In the genomic region with DNA sequence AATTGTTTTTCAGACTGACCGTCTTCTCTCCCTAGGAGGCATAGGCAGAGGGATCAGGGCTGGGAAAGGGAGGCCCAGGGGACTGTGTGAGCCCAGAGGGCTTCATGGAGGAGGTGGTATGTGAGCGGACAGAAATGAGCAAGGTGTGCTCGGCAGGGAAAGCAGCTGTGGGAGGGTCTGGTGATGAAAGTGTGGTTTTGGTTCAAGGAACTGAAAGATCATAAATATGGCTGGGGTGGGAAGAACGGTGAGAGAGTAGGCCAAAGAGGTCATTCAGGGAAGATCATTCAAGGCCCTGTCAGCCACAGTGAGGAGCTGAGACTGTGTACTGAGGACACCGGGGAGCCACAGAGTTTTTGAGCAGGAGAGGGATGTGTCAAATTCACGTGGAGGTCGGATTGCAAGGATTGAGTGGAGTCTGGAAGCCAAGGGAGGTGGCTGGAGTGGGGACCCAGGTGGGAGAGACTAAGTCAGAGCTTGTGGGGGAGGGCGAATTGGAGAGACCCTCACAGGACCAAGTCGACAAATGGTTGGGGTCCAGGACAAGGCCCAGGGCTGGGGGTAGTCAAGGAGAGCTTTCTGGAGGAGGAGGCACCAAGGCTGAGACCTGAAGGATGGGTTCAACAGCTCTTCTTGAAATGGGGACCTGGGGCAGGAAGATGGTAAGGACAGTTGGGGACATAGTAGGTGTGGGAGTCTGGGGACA, we compare ENCODE assay signal across 26 cellular contexts. TPM values are rescaled to one million over a fixed set of nuclear protein-coding genes. Genes with fewer than 3 reads are reported as not detected.
DNase-seq lines count a peak whose midpoint lies in the region; ATAC-seq and TF ChIP-seq lines count a peak whose summit lies in the region.
"Had no signal": no experiment of that assay in that cellular context is flagged by ENCODE, and none has a peak within 500 bp of the region (broad histone marks: within the 10 kb centered on the region; RNA-seq: fewer than 3 reads in every experiment).

No MANE protein-coding gene starts in this region.

- TF ChIP-seq CTCF in Calu3 (IDR thresholded peaks at IDR 0.05; ENCODE audit: unreplicated experiment) = no peak
- TF ChIP-seq CTCF in GM13976 (IDR thresholded peaks at IDR 0.05; ENCODE audit: borderline replicate concordance, control extremely low read depth, extremely low read depth, insufficient read depth, missing control alignments) = no peak
- TF ChIP-seq CTCF in WTC11 (IDR thresholded peaks at IDR 0.05) = no peak
- no peak for TF ChIP-seq CTCF in esophagus muscularis mucosa (IDR thresholded peaks at IDR 0.05)
- TF ChIP-seq CTCF in omental fat pad (IDR thresholded peaks at IDR 0.05) = no peak

- H3K9me3 Mint-ChIP-seq in Calu3 (ENCODE audit: low read depth, unreplicated experiment) = no peaks in the 10 kb centered on the region
- no peaks in the 10 kb centered on the region for H3K9me3 Mint-ChIP-seq in WTC11

- H2AFZ ChIP-seq in mesenchymal stem cell (ENCODE audit: low read depth, low read length) = no peak overlapping the region

- TF ChIP-seq POLR2A in esophagus muscularis mucosa (IDR thresholded peaks at IDR 0.05; ENCODE audit: low read depth) = no peak

- H3K79me1 ChIP-seq in mesenchymal stem cell (replicated peaks; ENCODE audit: low read length, poor library complexity, severe bottlenecking) = peaks cover 44% of the 10 kb centered on the region

- POLR2A ChIA-PET in WTC11 (lab: Charles Lee) = interaction anchor here (0.7 kb wide), 1 partner anchor 92 kb away, joined by 3 read pairs; no protein-coding TSS in a partner anchor

- no peak overlapping the region for H3K18ac ChIP-seq in mesenchymal stem cell (ENCODE audit: low read depth in 1 of 2, low read length in 2 of 2)

- H2BK120ac ChIP-seq in mesenchymal stem cell (ENCODE audit: low read depth, low read length) = no peak overlapping the region

- BruUV-seq in Calu3 (replicated peaks; lab: Mats Ljungman, UMichigan) = no TSS peak

- no peak overlapping the region for H2BK5ac ChIP-seq in mesenchymal stem cell (ENCODE audit: low read depth, low read length, poor library complexity, severe bottlenecking)

- H3K4me3 ChIP-seq in mesenchymal stem cell (ENCODE audit: insufficient read depth in 1 of 2, low read depth in 1 of 2, low read length in 2 of 2) (no peak overlapping the region), esophagus muscularis mucosa (no peak overlapping the region)
- H3K4me3 ChIP-seq: thyroid gland had no signal

- no peak overlapping the region for H2BK12ac ChIP-seq in mesenchymal stem cell (ENCODE audit: low read length in 2 of 2)

- H3K14ac ChIP-seq in mesenchymal stem cell (ENCODE audit: low read length in 2 of 2) = no peak overlapping the region

- CTCF ChIA-PET in Calu3 (lab: Charles Lee) = no interaction called here
- CTCF ChIA-PET in WTC11 (lab: Charles Lee) = interaction anchor here (0.6 to 1.4 kb wide), 3 partner anchors 11 to 278 kb away, joined by 4 to 5 read pairs (median 4); no protein-coding TSS in a partner anchor

- in situ Hi-C loops in GM13976 (cut with MboI; ENCODE audit: low sequenced_read_pairs, unreplicated experiment) = no loop called here

- no peaks in the 10 kb centered on the region for H3K4me1 Mint-ChIP-seq in Calu3 (ENCODE audit: low read depth, unreplicated experiment)
- H3K4me1 Mint-ChIP-seq in WTC11 = no peaks in the 10 kb centered on the region

- WGBS in mesenchymal stem cell = 83% methylated on average over 9 of the region's 9 CpGs
- WGBS in esophagus muscularis mucosa = 71% methylated on average over 9 of the region's 9 CpGs

- H3K9me3 ChIP-seq in mesenchymal stem cell (ENCODE audit: control insufficient read depth, low read length) = no peaks in the 10 kb centered on the region
- no peaks in the 10 kb centered on the region for H3K9me3 ChIP-seq in esophagus muscularis mucosa
- H3K9me3 ChIP-seq: neutrophil, thyroid gland had no signal

- peaks cover 6% of the 10 kb centered on the region for H3K4me1 ChIP-seq in mesenchymal stem cell (ENCODE audit: control insufficient read depth, insufficient read depth, low read depth, low read length)
- H3K4me1 ChIP-seq in esophagus muscularis mucosa = peaks cover 0 to 25% (median 8%) of the 10 kb centered on the region in 4 donors
- H3K4me1 ChIP-seq: thyroid gland had no signal

- peaks cover 20% of the 10 kb centered on the region for H3K36me3 Mint-ChIP-seq in Calu3 (ENCODE audit: insufficient read depth, unreplicated experiment)
- no peaks in the 10 kb centered on the region for H3K36me3 Mint-ChIP-seq in WTC11

- no peak overlapping the region for H2BK15ac ChIP-seq in mesenchymal stem cell (ENCODE audit: low read depth, poor library complexity, severe bottlenecking)

- no peak overlapping the region for H3K23ac ChIP-seq in mesenchymal stem cell (ENCODE audit: low read length in 2 of 2)

- no peak for TF ChIP-seq EP300 in esophagus muscularis mucosa (IDR thresholded peaks at IDR 0.05)

- no peak overlapping the region for H3K4me2 ChIP-seq in mesenchymal stem cell (ENCODE audit: low read length, poor library complexity, severe bottlenecking)

- H3K36me3 ChIP-seq in mesenchymal stem cell (ENCODE audit: control insufficient read depth in 1 of 2, insufficient read depth in 2 of 2, low read depth in 1 of 2, low read length in 2 of 2) = peaks cover 24 to 25% of the 10 kb centered on the region in 2 experiments
- H3K36me3 ChIP-seq in esophagus muscularis mucosa = peaks cover 0 to 18% (median 11%) of the 10 kb centered on the region in 4 donors
- H3K36me3 ChIP-seq: neutrophil, thyroid gland had no signal

- H3K27ac Mint-ChIP-seq in Calu3 (ENCODE audit: unreplicated experiment) = peak overlapping the region; percentile 24
- peak overlapping the region; percentile 63 for H3K27ac Mint-ChIP-seq in WTC11

- H3K4me3 Mint-ChIP-seq in Calu3 (ENCODE audit: low read depth, unreplicated experiment) (no peak overlapping the region), WTC11 (no peak overlapping the region)

- no peak for DNase-seq in Calu3
- DNase-seq in GM13976 (ENCODE audit: low spot score) = peak; percentile 61
- DNase-seq in WTC11 (ENCODE audit: low spot score) = no peak
- DNase-seq in mesenchymal stem cell = no peak
- DNase-seq in esophagus muscularis mucosa (ENCODE audit: extremely low spot score) = no peak
- DNase-seq in effector CD4-positive, alpha-beta T cell = no peak
- DNase-seq in omental fat pad (ENCODE audit: low spot score) = no peak
- DNase-seq in GF-D8 (lab: John Stamatoyannopoulos, UW) = no peak
- DNase-seq: activated CD4-positive, alpha-beta T cell treated with anti-CD3 and anti-CD28 coated beads for 1 hour; activated effector memory CD4-positive, alpha-beta T cell treated with Interleukin-2 at 50 U/mL for 16 hours; C1 segment of cervical spinal cord; cerebellar nuclear complex; DMS153; foreskin fibroblast; KG1; left cardiac atrium; NCI-H1105; NCI-H69; stimulated activated CD4-positive, alpha-beta T cell treated with anti-CD3 and anti-CD28 coated beads, Interleukin-12 subunit alpha, Interleukin-12 subunit beta, amount 100 ng/mL, for 4 hours; stimulated activated naive CD4-positive, alpha-beta T cell; T1000; thyroid gland had no signal

- no peaks in the 10 kb centered on the region for H3K27me3 Mint-ChIP-seq in Calu3 (ENCODE audit: unreplicated experiment)
- H3K27me3 Mint-ChIP-seq in WTC11 (ENCODE audit: low read depth) = no peaks in the 10 kb centered on the region

- no peak overlapping the region for H3K27ac ChIP-seq in mesenchymal stem cell (ENCODE audit: low read length, poor library complexity, severe bottlenecking)
- H3K27ac ChIP-seq in esophagus muscularis mucosa (replicated peaks in 1 of 4) = no peak overlapping the region
- H3K27ac ChIP-seq: neutrophil, thyroid gland had no signal

- no peak overlapping the region for H2AK5ac ChIP-seq in mesenchymal stem cell (ENCODE audit: low read length, severe bottlenecking)

- peak overlapping the region; percentile 7 for H4K8ac ChIP-seq in mesenchymal stem cell (ENCODE audit: low read length)

- intact Hi-C loops in Calu3 (cut with micrococcal nuclease; ENCODE audit: unreplicated experiment) (no loop called here), esophagus muscularis mucosa (cut with DNase I) (no loop called here)

- no peak overlapping the region for H3K4ac ChIP-seq in mesenchymal stem cell (ENCODE audit: low read depth in 1 of 2, low read length in 2 of 2)

- no peaks in the 10 kb centered on the region for H3K27me3 ChIP-seq in mesenchymal stem cell (ENCODE audit: control insufficient read depth in 1 of 2, insufficient read depth in 1 of 2, low read length in 2 of 2)
- H3K27me3 ChIP-seq in esophagus muscularis mucosa = no peaks in the 10 kb centered on the region
- H3K27me3 ChIP-seq: neutrophil, thyroid gland had no signal

- no peak for ATAC-seq in WTC11
- ATAC-seq in omental fat pad (ENCODE audit: low FRiP score) = no peak
- ATAC-seq: left cardiac atrium, Panc1 had no signal

- H3K9ac ChIP-seq in mesenchymal stem cell (ENCODE audit: low read length) = no peak overlapping the region

- H4K91ac ChIP-seq in mesenchymal stem cell (ENCODE audit: low read length) = no peak overlapping the region

TF ChIP-seq in WTC11, 78 proteins besides CTCF, POLR2A, EP300 and RAD21 (continues in another document):
- no peak for TF ChIP-seq FOXJ3 (CRISPR knock-in tag; IDR thresholded peaks at IDR 0.05; ENCODE audit: borderline replicate concordance)

RNA-seq across cellular contexts. Expression of a gene that starts 7.6 kb away (rescaled TPM):
- total RNA-seq in Calu3 (2022) (184 and 192 TPM in 2 replicates), WTC11 (2021) (190 to 200 TPM (median 193 TPM) in 3 replicates), esophagus muscularis mucosa (100 to 1,000 TPM; 206 to 280 (median 223) TPM), omental fat pad (100 to 1,000 TPM; 254 to 437 (median 351) TPM)
- 586 TPM for polyA plus RNA-seq in mesenchymal stem cell (2013, experiment 1 of 2)
- polyA plus RNA-seq in mesenchymal stem cell (2013, experiment 2 of 2) = 580 TPM

RNA-seq across cellular contexts. Expression of a gene that starts 7.9 kb away (rescaled TPM):
- total RNA-seq in Calu3 (2022) (19.3 and 22.7 TPM in 2 replicates), WTC11 (2021) (14.7 to 17.2 TPM (median 15.6 TPM) in 3 replicates), esophagus muscularis mucosa (10 to 100 TPM; 17.9 to 42.6 (median 26.8) TPM), omental fat pad (10 to 100 TPM in 1 of 4 donors, 1 to 10 TPM in 3; 7.6 to 11.9 (median 8.3) TPM)
- 12.7 TPM for polyA plus RNA-seq in mesenchymal stem cell (2013, experiment 1 of 2)
- polyA plus RNA-seq in mesenchymal stem cell (2013, experiment 2 of 2) = 12.8 TPM

RNA-seq across cellular contexts. Expression of a gene that starts 33.9 kb away (rescaled TPM):
- total RNA-seq in Calu3 (2022) (0.14 TPM in 1 of 2 replicates, not detected in the other), WTC11 (2021) (0.21 to 0.31 TPM (median 0.25 TPM) in 3 replicates), esophagus muscularis mucosa (under 1 TPM; under 0.01 to 0.63 (median 0.42) TPM), omental fat pad (1 to 10 TPM in 1 of 4 donors, under 1 TPM in 1, not detected in 2; 0.24 to 2.2 TPM)
- polyA plus RNA-seq in mesenchymal stem cell (2013, experiment 1 of 2) = 0.29 TPM
- 0.25 TPM for polyA plus RNA-seq in mesenchymal stem cell (2013, experiment 2 of 2)
- total RNA-seq: endothelial cell of umbilical vein, renal cortical epithelial cell had no signal

RNA-seq across cellular contexts. Expression of a gene that starts 57.0 kb away (rescaled TPM):
- total RNA-seq in Calu3 (2022) (1.6 and 1.8 TPM in 2 replicates), WTC11 (2021) (8.2 to 8.4 TPM (median 8.3 TPM) in 3 replicates), esophagus muscularis mucosa (10 to 100 TPM in 2 of 4 donors, 1 to 10 TPM in 2; 5.8 to 12.4 (median 8.8) TPM), omental fat pad (1 to 10 TPM; 2.2 to 6.1 (median 4.3) TPM)
- polyA plus RNA-seq in mesenchymal stem cell (2013, experiment 1 of 2) = 2.1 TPM
- 1.9 TPM for polyA plus RNA-seq in mesenchymal stem cell (2013, experiment 2 of 2)
